1 cellular context compared by ENCODE assay signal in the genomic region with DNA sequence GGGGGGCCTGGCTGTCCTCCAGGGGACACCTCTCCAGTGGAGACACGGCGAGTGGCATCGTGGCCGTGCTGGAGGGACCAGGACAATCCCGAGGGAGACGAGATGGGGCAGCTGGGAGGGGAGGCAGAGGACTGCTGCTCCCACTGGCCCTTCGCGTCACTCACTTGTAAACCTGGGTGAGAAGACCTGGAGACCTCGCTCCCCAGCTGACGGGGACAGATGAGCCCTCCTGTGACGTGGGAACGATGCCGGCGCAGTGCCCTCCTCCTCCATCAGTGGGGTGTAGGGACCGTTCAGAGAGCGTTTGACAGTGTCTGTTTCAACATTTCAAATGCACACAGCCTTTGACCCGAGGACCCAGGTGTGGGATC.
TF ChIP-seq lines count a peak whose summit lies in the region.

No MANE protein-coding gene starts in this region.

TF ChIP-seq in GM23338, 12 proteins besides CTCF, POLR2A, EP300 and RAD21:
- TF ChIP-seq REST (IDR thresholded peaks at IDR 0.05; ENCODE audit: unreplicated experiment) = no peak
- no peak for TF ChIP-seq JUNB (IDR thresholded peaks at IDR 0.05; ENCODE audit: unreplicated experiment)
- no peak for TF ChIP-seq ETS1 (IDR thresholded peaks at IDR 0.05)
- TF ChIP-seq, protein P1, sequence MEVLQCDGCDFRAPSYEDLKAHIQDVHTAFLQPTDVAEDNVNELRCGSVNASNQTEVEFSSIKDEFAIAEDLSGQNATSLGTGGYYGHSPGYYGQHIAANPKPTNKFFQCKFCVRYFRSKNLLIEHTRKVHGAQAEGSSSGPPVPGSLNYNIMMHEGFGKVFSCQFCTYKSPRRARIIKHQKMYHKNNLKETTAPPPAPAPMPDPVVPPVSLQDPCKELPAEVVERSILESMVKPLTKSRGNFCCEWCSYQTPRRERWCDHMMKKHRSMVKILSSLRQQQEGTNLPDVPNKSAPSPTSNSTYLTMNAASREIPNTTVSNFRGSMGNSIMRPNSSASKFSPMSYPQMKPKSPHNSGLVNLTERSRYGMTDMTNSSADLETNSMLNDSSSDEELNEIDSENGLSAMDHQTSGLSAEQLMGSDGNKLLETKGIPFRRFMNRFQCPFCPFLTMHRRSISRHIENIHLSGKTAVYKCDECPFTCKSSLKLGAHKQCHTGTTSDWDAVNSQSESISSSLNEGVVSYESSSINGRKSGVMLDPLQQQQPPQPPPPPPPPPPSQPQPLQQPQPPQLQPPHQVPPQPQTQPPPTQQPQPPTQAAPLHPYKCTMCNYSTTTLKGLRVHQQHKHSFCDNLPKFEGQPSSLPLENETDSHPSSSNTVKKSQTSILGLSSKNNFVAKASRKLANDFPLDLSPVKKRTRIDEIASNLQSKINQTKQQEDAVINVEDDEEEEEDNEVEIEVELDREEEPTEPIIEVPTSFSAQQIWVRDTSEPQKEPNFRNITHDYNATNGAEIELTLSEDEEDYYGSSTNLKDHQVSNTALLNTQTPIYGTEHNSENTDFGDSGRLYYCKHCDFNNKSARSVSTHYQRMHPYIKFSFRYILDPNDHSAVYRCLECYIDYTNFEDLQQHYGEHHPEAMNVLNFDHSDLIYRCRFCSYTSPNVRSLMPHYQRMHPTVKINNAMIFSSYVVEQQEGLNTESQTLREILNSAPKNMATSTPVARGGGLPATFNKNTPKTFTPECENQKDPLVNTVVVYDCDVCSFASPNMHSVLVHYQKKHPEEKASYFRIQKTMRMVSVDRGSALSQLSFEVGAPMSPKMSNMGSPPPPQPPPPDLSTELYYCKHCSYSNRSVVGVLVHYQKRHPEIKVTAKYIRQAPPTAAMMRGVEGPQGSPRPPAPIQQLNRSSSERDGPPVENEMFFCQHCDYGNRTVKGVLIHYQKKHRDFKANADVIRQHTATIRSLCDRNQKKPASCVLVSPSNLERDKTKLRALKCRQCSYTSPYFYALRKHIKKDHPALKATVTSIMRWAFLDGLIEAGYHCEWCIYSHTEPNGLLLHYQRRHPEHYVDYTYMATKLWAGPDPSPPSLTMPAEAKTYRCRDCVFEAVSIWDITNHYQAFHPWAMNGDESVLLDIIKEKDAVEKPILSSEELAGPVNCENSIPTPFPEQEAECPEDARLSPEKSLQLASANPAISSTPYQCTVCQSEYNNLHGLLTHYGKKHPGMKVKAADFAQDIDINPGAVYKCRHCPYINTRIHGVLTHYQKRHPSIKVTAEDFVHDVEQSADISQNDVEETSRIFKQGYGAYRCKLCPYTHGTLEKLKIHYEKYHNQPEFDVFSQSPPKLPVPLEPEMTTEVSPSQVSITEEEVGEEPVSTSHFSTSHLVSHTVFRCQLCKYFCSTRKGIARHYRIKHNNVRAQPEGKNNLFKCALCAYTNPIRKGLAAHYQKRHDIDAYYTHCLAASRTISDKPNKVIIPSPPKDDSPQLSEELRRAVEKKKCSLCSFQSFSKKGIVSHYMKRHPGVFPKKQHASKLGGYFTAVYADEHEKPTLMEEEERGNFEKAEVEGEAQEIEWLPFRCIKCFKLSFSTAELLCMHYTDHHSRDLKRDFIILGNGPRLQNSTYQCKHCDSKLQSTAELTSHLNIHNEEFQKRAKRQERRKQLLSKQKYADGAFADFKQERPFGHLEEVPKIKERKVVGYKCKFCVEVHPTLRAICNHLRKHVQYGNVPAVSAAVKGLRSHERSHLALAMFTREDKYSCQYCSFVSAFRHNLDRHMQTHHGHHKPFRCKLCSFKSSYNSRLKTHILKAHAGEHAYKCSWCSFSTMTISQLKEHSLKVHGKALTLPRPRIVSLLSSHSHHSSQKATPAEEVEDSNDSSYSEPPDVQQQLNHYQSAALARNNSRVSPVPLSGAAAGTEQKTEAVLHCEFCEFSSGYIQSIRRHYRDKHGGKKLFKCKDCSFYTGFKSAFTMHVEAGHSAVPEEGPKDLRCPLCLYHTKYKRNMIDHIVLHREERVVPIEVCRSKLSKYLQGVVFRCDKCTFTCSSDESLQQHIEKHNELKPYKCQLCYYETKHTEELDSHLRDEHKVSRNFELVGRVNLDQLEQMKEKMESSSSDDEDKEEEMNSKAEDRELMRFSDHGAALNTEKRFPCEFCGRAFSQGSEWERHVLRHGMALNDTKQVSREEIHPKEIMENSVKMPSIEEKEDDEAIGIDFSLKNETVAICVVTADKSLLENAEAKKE (CRISPR knock-in tag; IDR thresholded peaks at IDR 0.05) = no peak
- no peak for TF ChIP-seq EZH2phosphoT487 (IDR thresholded peaks at IDR 0.05; ENCODE audit: unreplicated experiment)
- TF ChIP-seq POLR2AphosphoS5 (IDR thresholded peaks at IDR 0.05; ENCODE audit: low read depth) = no peak
- no peak for TF ChIP-seq CREB1 (CRISPR knock-in tag; IDR thresholded peaks at IDR 0.05; ENCODE audit: low read depth)
- no peak for TF ChIP-seq STAT1 (IDR thresholded peaks at IDR 0.05; ENCODE audit: unreplicated experiment)
- no peak for TF ChIP-seq NANOG (IDR thresholded peaks at IDR 0.05; ENCODE audit: borderline replicate concordance)
- no peak for TF ChIP-seq EZH2 (IDR thresholded peaks at IDR 0.05; ENCODE audit: low read depth, unreplicated experiment)
- TF ChIP-seq ZNF331 (CRISPR knock-in tag; IDR thresholded peaks at IDR 0.05; ENCODE audit: low read depth) = no peak
TF ChIP-seq in GM23338: peak in this region for 0.
